Comparison of ENCODE assay signal across 10 cellular contexts in the genomic region with DNA sequence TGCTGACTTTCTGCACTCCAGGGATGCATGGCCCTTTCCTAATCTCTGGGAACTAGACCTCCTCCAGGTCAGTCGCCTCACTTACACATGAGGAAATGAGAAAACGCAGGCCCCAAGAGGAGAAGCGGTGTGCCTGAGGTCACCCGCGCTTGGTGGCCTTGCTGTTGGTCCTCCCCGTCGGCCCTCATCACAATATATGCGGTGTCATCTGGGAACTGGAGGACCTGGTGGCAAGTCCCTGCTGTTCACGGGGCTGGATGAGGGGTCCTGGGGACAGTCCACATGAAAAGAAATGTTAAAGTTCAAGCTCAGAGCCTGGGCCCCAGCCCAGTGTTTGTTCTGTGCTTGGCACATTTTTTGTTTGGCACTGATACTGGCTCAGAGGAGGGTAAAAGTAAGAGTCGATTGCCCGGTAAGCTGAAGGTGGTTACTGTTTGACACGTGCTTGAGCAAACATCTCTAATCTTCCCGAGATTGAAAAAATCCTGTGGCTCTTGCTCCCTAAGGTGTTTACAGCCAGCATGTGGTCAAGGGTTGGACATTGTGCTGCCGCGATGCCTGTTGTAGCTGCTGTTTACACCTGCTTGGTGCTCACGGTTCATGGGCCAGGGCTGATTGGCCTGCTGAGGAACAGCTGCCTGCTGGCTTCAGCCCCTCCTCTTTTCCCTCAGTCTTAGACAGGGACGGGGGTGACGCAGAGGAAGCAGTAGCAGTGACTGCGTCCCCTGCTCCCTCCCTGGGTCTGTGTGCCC. TPM values are rescaled to one million over a fixed set of nuclear protein-coding genes. Genes with fewer than 3 reads are reported as not detected.
DNase-seq lines count a peak whose midpoint lies in the region; FAIRE-seq and TF ChIP-seq lines count a peak whose summit lies in the region.
"Had no signal": no experiment of that assay in that cellular context is flagged by ENCODE, and none has a peak within 500 bp of the region (broad histone marks: within the 10 kb centered on the region; RNA-seq: fewer than 3 reads in every experiment).

No MANE protein-coding gene starts in this region.

- no peak for TF ChIP-seq CTCF in H9 (conservative IDR thresholded peaks at IDR 0.05)
- no peak for TF ChIP-seq CTCF in left ventricle myocardium inferior (IDR thresholded peaks at IDR 0.05; ENCODE audit: borderline replicate concordance)
- TF ChIP-seq CTCF in CD14-positive monocyte (IDR thresholded peaks at IDR 0.05) = no peak

- no peak overlapping the region for H2AFZ ChIP-seq in H9 (ENCODE audit: low read length)

- no peak overlapping the region for H2BK12ac ChIP-seq in H9 (ENCODE audit: insufficient read length, low read depth, low read length)

- peaks cover 3 to 4% of the 10 kb centered on the region in 2 experiments; a peak in 1 of 5 replicates for H3K9me3 Mint-ChIP-seq in H9
- peaks cover 0 to 4% (median 3%) of the 10 kb centered on the region in 7 donors for H3K9me3 Mint-ChIP-seq in CD14-positive monocyte

- WGBS in H9 (ENCODE audit: extremely low coverage, insufficient read length, low lambda C conversion rate) = no CpG with 5 or more reads among the region's 19 CpGs

- no peak overlapping the region for H2BK5ac ChIP-seq in H9 (ENCODE audit: insufficient read length, low read length)

- peaks cover 9% of the 10 kb centered on the region for H3K36me3 ChIP-seq in left ventricle myocardium inferior

- no peak overlapping the region for H2BK120ac ChIP-seq in H9 (ENCODE audit: low read depth, low read length, poor library complexity, severe bottlenecking)

- no peaks in the 10 kb centered on the region for H3K9me3 ChIP-seq in H9 (ENCODE audit: control insufficient read depth, low read depth, low read length)
- peaks cover 8% of the 10 kb centered on the region for H3K9me3 ChIP-seq in left ventricle myocardium inferior (replicated peaks)

- peak overlapping the region; percentile 99 for H3K4me3 ChIP-seq in left ventricle myocardium inferior

- H2BK15ac ChIP-seq in H9 (ENCODE audit: low read depth, low read length) = no peak overlapping the region

- H4K5ac ChIP-seq in H9 (ENCODE audit: insufficient read length, low read depth, low read length) = no peak overlapping the region

- peaks cover 46 to 54% of the 10 kb centered on the region in 2 experiments for H3K4me1 Mint-ChIP-seq in H9
- H3K4me1 Mint-ChIP-seq in CD14-positive monocyte = peaks cover 62% of the 10 kb centered on the region

- no peak overlapping the region for H2AK5ac ChIP-seq in H9 (ENCODE audit: insufficient read length, low read length)

- peaks cover 5% of the 10 kb centered on the region for H3K79me1 ChIP-seq in H9 (ENCODE audit: insufficient read depth, low read depth, low read length, poor library complexity, severe bottlenecking)

- no peak overlapping the region for H3K9ac ChIP-seq in H9 (ENCODE audit: extremely low read depth, insufficient read length, low read length)

- no peak overlapping the region for H3K27ac ChIP-seq in H9 (ENCODE audit: insufficient read length, low read depth, low read length)
- peak overlapping the region; percentile 93 for H3K27ac ChIP-seq in left ventricle myocardium inferior (replicated peaks)

- no peak overlapping the region for H2BK20ac ChIP-seq in H9 (ENCODE audit: low read depth, low read length, poor library complexity, severe bottlenecking)

- no peaks in the 10 kb centered on the region for H4K20me1 ChIP-seq in H9 (ENCODE audit: control insufficient read depth, insufficient read depth, insufficient read length)

- no peak overlapping the region for H3K56ac ChIP-seq in H9 (ENCODE audit: insufficient read length, low read depth, low read length)

- no peak overlapping the region for H3K4me3 Mint-ChIP-seq in H9
- H3K4me3 Mint-ChIP-seq in CD14-positive monocyte = no peak overlapping the region
- H3K4me3 Mint-ChIP-seq: activated CD8-positive, alpha-beta memory T cell treated with anti-CD3 and anti-CD28 coated beads, Interleukin-2, amount 10 ng/mL, durations not matched to agents 7 days and 5 days had no signal

- H3K4ac ChIP-seq in H9 (ENCODE audit: low read depth, low read length) = no peak overlapping the region

- H3K79me2 ChIP-seq in H9 (ENCODE audit: insufficient read depth, low read length) = no peaks in the 10 kb centered on the region

- no peak for FAIRE-seq in H54 (lab: Jason Lieb, UNC)

- H3K27me3 Mint-ChIP-seq in H9 (ENCODE audit: low read depth) = peaks cover 9% of the 10 kb centered on the region
- H3K27me3 Mint-ChIP-seq in CD14-positive monocyte (ENCODE audit: low read depth in 3 of 3) = peaks cover 0 to 2% (median 0%) of the 10 kb centered on the region in 3 donors
- H3K27me3 Mint-ChIP-seq: activated CD8-positive, alpha-beta memory T cell treated with anti-CD3 and anti-CD28 coated beads, Interleukin-2, amount 10 ng/mL, durations not matched to agents 7 days and 5 days had no signal

- no peak overlapping the region for H3K23ac ChIP-seq in H9 (ENCODE audit: insufficient read length, low read depth, low read length)

- H3K36me3 Mint-ChIP-seq in H9 (ENCODE audit: insufficient read depth in 1 of 3, low read depth in 3 of 3) = peaks cover 4 to 11% (median 9%) of the 10 kb centered on the region in 3 experiments
- H3K36me3 Mint-ChIP-seq in CD14-positive monocyte = peaks cover 4 to 20% of the 10 kb centered on the region in 2 donors

- DNase-seq in H9 (peak; percentile 53), NCI-H446 treated with DMSO at 0.1 percent for 48 hours (lab: John Stamatoyannopoulos, UW) (peak; percentile 28), left ventricle myocardium inferior (no peak), renal cortical epithelial cell (ENCODE audit: low read depth) (peak; percentile 63), cerebellar cortex (ENCODE audit: low spot score) (no peak), Kasumi-1 (lab: John Stamatoyannopoulos, UW) (no peak), H54 (ENCODE audit: insufficient read length, low spot score) (no peak), CD14-positive monocyte (ENCODE audit: low spot score) (no peak)
- DNase-seq: activated CD8-positive, alpha-beta memory T cell treated with anti-CD3 and anti-CD28 coated beads, Interleukin-2, amount 10 ng/mL, durations not matched to agents 7 days and 5 days; dorsolateral prefrontal cortex had no signal

- H3K4me1 ChIP-seq in H9 (ENCODE audit: insufficient read depth, low read length) (peaks cover 7% of the 10 kb centered on the region), left ventricle myocardium inferior (peaks cover 84% of the 10 kb centered on the region)

- no peaks in the 10 kb centered on the region for H3K27me3 ChIP-seq in H9 (ENCODE audit: insufficient read depth, low read length)
- H3K27me3 ChIP-seq in left ventricle myocardium inferior (ENCODE audit: low read depth) = no peaks in the 10 kb centered on the region
- H3K27me3 ChIP-seq: dorsolateral prefrontal cortex had no signal

- intact Hi-C loops in left ventricle myocardium inferior (cut with micrococcal nuclease) = no loop called here
- intact Hi-C loops in CD14-positive monocyte (cut with micrococcal nuclease) = no loop called here

- H4K8ac ChIP-seq in H9 (replicated peaks; ENCODE audit: insufficient read length, low read depth, low read length) = no peak overlapping the region

- H3K4me2 ChIP-seq in H9 (ENCODE audit: insufficient read depth, insufficient read length, low read length) = no peak overlapping the region

- no peak overlapping the region for H4K91ac ChIP-seq in H9 (ENCODE audit: insufficient read length, low read depth, low read length)

- H3K27ac Mint-ChIP-seq in H9 (peak overlapping the region in 1 of 3 experiments; percentile 55; a peak in 3 of 7 replicates), CD14-positive monocyte (peak overlapping the region in 3 of 7 donors; percentile 49 to 55 (median 52))
- H3K27ac Mint-ChIP-seq: activated CD8-positive, alpha-beta memory T cell treated with anti-CD3 and anti-CD28 coated beads, Interleukin-2, amount 10 ng/mL, durations not matched to agents 7 days and 5 days had no signal

- no peak overlapping the region for H3T11ph ChIP-seq in H9 (ENCODE audit: low read length)

- no peak overlapping the region for H3K18ac ChIP-seq in H9 (ENCODE audit: insufficient read length, low read depth, low read length)

- H3K14ac ChIP-seq in H9 (ENCODE audit: insufficient read depth, low read length) = no peak overlapping the region; the same call in 1 of the 2 replicates

- H3K23me2 ChIP-seq in H9 (ENCODE audit: insufficient read length, low read depth, low read length, poor library complexity, severe bottlenecking) = peaks cover 4% of the 10 kb centered on the region

- TF ChIP-seq POLR2A in H54 (IDR thresholded peaks at IDR 0.05; ENCODE audit: low read depth, low read length) = no peak

RNA-seq across cellular contexts. Expression of gene COQ8A, which starts 5.2 kb away (rescaled TPM):
- 25.8 and 26.0 TPM in 2 replicates for total RNA-seq in H9 (2021)
- total RNA-seq in left ventricle myocardium inferior = 357 TPM
- total RNA-seq in renal cortical epithelial cell = 4.7 and 16.4 TPM in 2 replicates
- 10 to 100 TPM; 33.1 to 38.2 TPM for polyA plus RNA-seq in CD14-positive monocyte

Comparison
In these comparisons a context has a peak if more than half of its experiments do, and no peak if none do; other contexts are left out.
1. DNase-seq: peak in H9 (single experiment), NCI-H446 treated with DMSO at 0.1 percent for 48 hours (single experiment) and renal cortical epithelial cell (single experiment); none in left ventricle myocardium inferior (single experiment), cerebellar cortex (single experiment), Kasumi-1 (0 of 2), H54 (single experiment) and CD14-positive monocyte (single experiment).
2. RNA of gene COQ8A, which starts 5.2 kb away (total RNA-seq): 357 TPM in left ventricle myocardium inferior (single experiment); 25.8 to 26.0 TPM in H9 and 4.7 to 16.4 TPM in renal cortical epithelial cell; every median in the first group is over 10 times any median in the second.